In genomic region chr12:57895337-57896138, GRCh38 we compare ENCODE assay signal across 1 cellular context.
TF ChIP-seq lines count a peak whose summit lies in the region.

No MANE protein-coding gene starts in this region.

TF ChIP-seq in endothelial cell of umbilical vein, 7 proteins besides CTCF, POLR2A, EP300 and RAD21:
- no peak for TF ChIP-seq JUN (IDR thresholded peaks at IDR 0.05; ENCODE audit: borderline replicate concordance, insufficient read depth, insufficient read length, low read depth)
- TF ChIP-seq, protein P1, sequence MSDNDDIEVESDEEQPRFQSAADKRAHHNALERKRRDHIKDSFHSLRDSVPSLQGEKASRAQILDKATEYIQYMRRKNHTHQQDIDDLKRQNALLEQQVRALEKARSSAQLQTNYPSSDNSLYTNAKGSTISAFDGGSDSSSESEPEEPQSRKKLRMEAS (IDR thresholded peaks at IDR 0.05; ENCODE audit: insufficient read depth, insufficient read length), result no peak
